2 cellular contexts compared by ENCODE assay signal in genomic region chr17:48100591-48101011, GRCh38.
TF ChIP-seq lines count a peak whose summit lies in the region.

No MANE protein-coding gene starts in this region.

TF ChIP-seq in endothelial cell of umbilical vein, 7 proteins besides CTCF, POLR2A, EP300 and RAD21:
- no peak for TF ChIP-seq JUN (IDR thresholded peaks at IDR 0.05; ENCODE audit: borderline replicate concordance, insufficient read depth, insufficient read length, low read depth)
- TF ChIP-seq FOS (IDR thresholded peaks at IDR 0.05; ENCODE audit: borderline replicate concordance, insufficient read depth, low read length): no peak
- no peak for TF ChIP-seq POLR2AphosphoS5 (IDR thresholded peaks at IDR 0.05; ENCODE audit: insufficient read depth, low read depth, low read length)
- TF ChIP-seq MAX (IDR thresholded peaks at IDR 0.05; ENCODE audit: insufficient read depth, insufficient read length): no peak
- no peak for TF ChIP-seq GATA2 (IDR thresholded peaks at IDR 0.05; ENCODE audit: insufficient read depth, insufficient read length, low read depth, low read length)
- TF ChIP-seq MYC (IDR thresholded peaks at IDR 0.05; ENCODE audit: low read depth, low read length): no peak
- no peak for TF ChIP-seq EZH2 (IDR thresholded peaks at IDR 0.05; ENCODE audit: borderline replicate concordance, low read depth, low read length, severe bottlenecking)
TF ChIP-seq in endothelial cell of umbilical vein: peak in this region for 0.

TF ChIP-seq in GM12891, 5 proteins besides CTCF, POLR2A, EP300 and RAD21:
- TF ChIP-seq TAF1 (IDR thresholded peaks at IDR 0.05; ENCODE audit: low read depth, low read length): no peak
- TF ChIP-seq POU2F2 (IDR thresholded peaks at IDR 0.05; ENCODE audit: low read depth, low read length): no peak
- TF ChIP-seq PAX5 (IDR thresholded peaks at IDR 0.05; ENCODE audit: insufficient read depth, low read length, severe bottlenecking): no peak
- no peak for TF ChIP-seq POLR2AphosphoS5 (IDR thresholded peaks at IDR 0.05; ENCODE audit: low read depth, low read length)
- TF ChIP-seq SPI1 (IDR thresholded peaks at IDR 0.05; ENCODE audit: low read depth, low read length): no peak
